ENCODE assay signal across 8 cellular contexts in genomic region chr16:643050-643368, GRCh38. TPM values are rescaled to one million over a fixed set of nuclear protein-coding genes. Genes with fewer than 3 reads are reported as not detected.
DNase-seq lines count a peak whose midpoint lies in the region; ATAC-seq, FAIRE-seq and TF ChIP-seq lines count a peak whose summit lies in the region.

No MANE protein-coding gene starts in this region.

- TF ChIP-seq CTCF in OCI-LY3 (IDR thresholded peaks at IDR 0.05; ENCODE audit: low read depth, low read length): no peak
- no peak for TF ChIP-seq CTCF in pancreas (IDR thresholded peaks at IDR 0.05)

- peak overlapping the region in 1 of 8 donors; percentile 69 for H3K27ac Mint-ChIP-seq in CD8-positive, alpha-beta memory T cell

- H3K4me1 ChIP-seq in CD8-positive, alpha-beta memory T cell (ENCODE audit: insufficient read depth, low read length): peaks cover 20% of the 10 kb centered on the region
- H3K4me1 ChIP-seq in OCI-LY3 (ENCODE audit: low read length): peaks cover 21% of the 10 kb centered on the region
- peaks cover 9 to 17% of the 10 kb centered on the region in 2 donors for H3K4me1 ChIP-seq in esophagus (ENCODE audit: control insufficient read depth in 2 of 2, insufficient read depth in 2 of 2, low read length in 1 of 2)
- H3K4me1 ChIP-seq in pancreas: peaks cover 23 to 26% (median 23%) of the 10 kb centered on the region in 3 donors

- no peaks in the 10 kb centered on the region for H3K27me3 Mint-ChIP-seq in CD8-positive, alpha-beta memory T cell

- peak overlapping the region; percentile 95 for H3K4me2 ChIP-seq in OCI-LY3 (ENCODE audit: low read length)

- H3K36me3 Mint-ChIP-seq in CD8-positive, alpha-beta memory T cell: no peaks in the 10 kb centered on the region

- no peak for ATAC-seq in pancreas
- no peak for ATAC-seq in GM21381 (IDR thresholded peaks at IDR 0.05; ENCODE audit: unreplicated experiment)

- intact Hi-C loops in pancreas (cut with DNase I): no loop called here

- H3K4me1 Mint-ChIP-seq in CD8-positive, alpha-beta memory T cell: peaks cover 0 to 18% (median 10%) of the 10 kb centered on the region in 3 donors

- POLR2A ChIA-PET in CD8-positive, alpha-beta memory T cell (lab: Charles Lee): no interaction called here

- H3K4me3 ChIP-seq in CD8-positive, alpha-beta memory T cell (ENCODE audit: low read length): no peak overlapping the region
- H3K4me3 ChIP-seq in OCI-LY3 (ENCODE audit: low read length): peak overlapping the region; percentile 82
- H3K4me3 ChIP-seq in esophagus (ENCODE audit: low read depth in 1 of 2, low read length in 2 of 2): peak overlapping the region in 1 of 2 donors; percentile 63
- peak overlapping the region; percentile 79 to 94 (median 81) for H3K4me3 ChIP-seq in pancreas

- H3K4me3 Mint-ChIP-seq in CD8-positive, alpha-beta memory T cell: peak overlapping the region; percentile 59 to 90 (median 72)

- no peaks in the 10 kb centered on the region for H3K27me3 ChIP-seq in CD8-positive, alpha-beta memory T cell (ENCODE audit: insufficient read depth, low read length, poor library complexity, severe bottlenecking)
- H3K27me3 ChIP-seq in OCI-LY3 (ENCODE audit: low read depth, low read length) (no peaks in the 10 kb centered on the region), esophagus (ENCODE audit: control insufficient read depth in 1 of 2, insufficient read depth in 2 of 2, low read length in 2 of 2) (no peaks in the 10 kb centered on the region), pancreas (no peaks in the 10 kb centered on the region)

- 79 to 83% methylated on average over 13 of the region's 13 CpGs for WGBS in esophagus, 2 donors
- WGBS in pancreas, 2 donors: 62 to 68% methylated on average over 13 of the region's 13 CpGs

- no peak overlapping the region for H2AFZ ChIP-seq in OCI-LY3 (ENCODE audit: low read depth, low read length)

- no peak for DNase-seq in CD8-positive, alpha-beta memory T cell
- DNase-seq in pancreas (no peak), glomerular visceral epithelial cell (ENCODE audit: extremely low spot score) (no peak), GM19239 (ENCODE audit: insufficient read length, low spot score) (no peak), GF-D8 (lab: John Stamatoyannopoulos, UW) (no peak)

- CTCF ChIA-PET in CD8-positive, alpha-beta memory T cell (lab: Charles Lee): no interaction called here

- peak overlapping the region; percentile 47 for H3K27ac ChIP-seq in CD8-positive, alpha-beta memory T cell (ENCODE audit: low read depth, low read length)
- H3K27ac ChIP-seq in OCI-LY3 (ENCODE audit: low read length): peak overlapping the region; percentile 55
- H3K27ac ChIP-seq in esophagus (ENCODE audit: low read depth in 2 of 2, low read length in 1 of 2): peak overlapping the region; percentile 61 to 63
- peak overlapping the region; percentile 84 to 88 (median 86) for H3K27ac ChIP-seq in pancreas

- H3K9ac ChIP-seq in OCI-LY3 (ENCODE audit: low read length): peak overlapping the region; percentile 90

- FAIRE-seq in pancreas (lab: Jason Lieb, UNC) (no peak), GM19239 (lab: Jason Lieb, UNC) (no peak)

- H4K20me1 ChIP-seq in OCI-LY3 (ENCODE audit: insufficient read depth, low read length): peaks cover 7% of the 10 kb centered on the region; the same call in 1 of the 2 replicates

- no peaks in the 10 kb centered on the region for H3K9me3 ChIP-seq in CD8-positive, alpha-beta memory T cell (ENCODE audit: low read length)
- H3K9me3 ChIP-seq in OCI-LY3 (ENCODE audit: insufficient read depth, low read length): no peaks in the 10 kb centered on the region
- no peaks in the 10 kb centered on the region for H3K9me3 ChIP-seq in esophagus (ENCODE audit: control insufficient read depth in 2 of 2, insufficient read depth in 1 of 2, low read depth in 1 of 2, low read length in 1 of 2)
- H3K9me3 ChIP-seq in pancreas: no peaks in the 10 kb centered on the region

- H3K9me3 Mint-ChIP-seq in CD8-positive, alpha-beta memory T cell: no peaks in the 10 kb centered on the region

- no peaks in the 10 kb centered on the region for H3K36me3 ChIP-seq in CD8-positive, alpha-beta memory T cell (ENCODE audit: insufficient read depth, low read length)
- H3K36me3 ChIP-seq in OCI-LY3 (replicated peaks; ENCODE audit: low read depth, low read length) (peaks cover 3% of the 10 kb centered on the region), esophagus (ENCODE audit: control insufficient read depth in 2 of 2, insufficient read depth in 2 of 2, low read length in 1 of 2) (no peaks in the 10 kb centered on the region), pancreas (no peaks in the 10 kb centered on the region)

- H3K79me2 ChIP-seq in OCI-LY3 (ENCODE audit: low read length): peaks cover 40% of the 10 kb centered on the region

RNA-seq across cellular contexts. Expression of gene MCRIP2, which starts 1.4 kb away (rescaled TPM):
- total RNA-seq in CD8-positive, alpha-beta memory T cell: 10 to 100 TPM; 59.3 to 64.8 TPM
- 24.9 TPM for polyA plus RNA-seq in CD8-positive, alpha-beta memory T cell
- polyA plus RNA-seq in esophagus: 10 to 100 TPM; 23.9 to 31.4 TPM
- total RNA-seq in pancreas: 10 to 100 TPM; 19.0 to 33.9 (median 21.9) TPM
- 10 to 100 TPM; 65.1 to 89.3 TPM for polyA plus RNA-seq in pancreas

RNA-seq across cellular contexts. Expression of gene WDR90, which starts 6.2 kb away (rescaled TPM):
- total RNA-seq in CD8-positive, alpha-beta memory T cell: 10 to 100 TPM; 69.6 to 78.4 TPM
- polyA plus RNA-seq in CD8-positive, alpha-beta memory T cell: 1.4 TPM
- polyA plus RNA-seq in esophagus: 10 to 100 TPM; 19.5 to 45.3 TPM
- total RNA-seq in pancreas: 10 to 100 TPM; 14.7 to 23.4 (median 19.3) TPM
- 10 to 100 TPM; 85.5 to 91.3 TPM for polyA plus RNA-seq in pancreas

RNA-seq across cellular contexts. Expression of gene METTL26, which starts 6.9 kb away (rescaled TPM):
- total RNA-seq in CD8-positive, alpha-beta memory T cell: 100 to 1,000 TPM; 129 TPM
- polyA plus RNA-seq in CD8-positive, alpha-beta memory T cell: 97.4 TPM
- 10 to 100 TPM; 73.2 to 94.3 TPM for polyA plus RNA-seq in esophagus
- 10 to 100 TPM; 18.8 to 32.3 (median 24.4) TPM for total RNA-seq in pancreas
- polyA plus RNA-seq in pancreas: 100 to 1,000 TPM in 1 of 2 donors, 10 to 100 TPM in 1; 87.6 to 130 TPM

RNA-seq across cellular contexts. Expression of gene WFIKKN1, which starts 12.2 kb away (rescaled TPM):
- under 1 TPM; 0.11 to 0.22 TPM for total RNA-seq in CD8-positive, alpha-beta memory T cell
- polyA plus RNA-seq in CD8-positive, alpha-beta memory T cell: 0.09 TPM
- polyA plus RNA-seq in esophagus: 1 to 10 TPM in 1 of 2 donors, under 1 TPM in 1; 0.11 to 1.5 TPM
- total RNA-seq in pancreas: 1 to 10 TPM in 3 of 6 donors, under 1 TPM in 3; 0.75 to 2.0 (median 1.2) TPM
- 10 to 100 TPM in 1 of 2 donors, 1 to 10 TPM in 1; 2.6 to 13.8 TPM for polyA plus RNA-seq in pancreas

RNA-seq across cellular contexts. Expression of gene RHOT2, which starts 24.9 kb away (rescaled TPM):
- total RNA-seq in CD8-positive, alpha-beta memory T cell: 100 to 1,000 TPM; 140 to 151 TPM
- 49.6 TPM for polyA plus RNA-seq in CD8-positive, alpha-beta memory T cell
- polyA plus RNA-seq in esophagus (100 to 1,000 TPM in 1 of 2 donors, 10 to 100 TPM in 1; 87.1 to 152 TPM), pancreas (100 to 1,000 TPM; 260 to 265 TPM)
- 10 to 100 TPM; 33.5 to 66.2 (median 45.6) TPM for total RNA-seq in pancreas
